ENCODE assay signal across 1 cellular context in the genomic region with DNA sequence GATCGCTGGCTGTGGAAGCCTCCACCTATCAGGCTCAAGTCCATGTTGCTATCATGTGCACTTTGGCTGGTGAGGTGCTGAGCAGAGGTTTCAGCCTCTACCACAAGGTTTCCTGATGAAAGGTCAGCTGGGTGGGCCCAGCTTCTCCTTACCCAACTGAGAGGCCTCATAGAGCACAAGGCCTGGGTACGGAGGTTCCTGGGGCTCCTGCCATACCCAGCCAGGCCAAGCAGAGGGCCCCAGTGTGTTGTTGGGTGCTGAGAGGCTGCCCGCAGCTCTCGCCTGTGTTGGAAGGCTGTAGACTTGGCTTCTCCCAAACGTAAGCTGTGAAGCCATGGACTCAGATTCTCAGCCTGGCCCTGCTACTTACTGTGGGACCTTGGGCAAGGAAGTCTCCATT.
TF ChIP-seq lines count a peak whose summit lies in the region.

No MANE protein-coding gene starts in this region.

TF ChIP-seq in GM12878, 131 proteins besides CTCF, POLR2A, EP300 and RAD21:
- TF ChIP-seq TARDBP (IDR thresholded peaks at IDR 0.05; ENCODE audit: borderline replicate concordance) (no peak), RUNX3 (IDR thresholded peaks at IDR 0.05; ENCODE audit: low read length) (0 out of 2 replicates have a peak, but pooled peaks have one; percentile 19)
